ENCODE assay signal across 17 cellular contexts in genomic region chr5:133926960-133927615, GRCh38. TPM values are rescaled to one million over a fixed set of nuclear protein-coding genes. Genes with fewer than 3 reads are reported as not detected.
DNase-seq lines count a peak whose midpoint lies in the region; TF ChIP-seq lines count a peak whose summit lies in the region.
"Had no signal": no experiment of that assay in that cellular context is flagged by ENCODE, and none has a peak within 500 bp of the region (broad histone marks: within the 10 kb centered on the region; RNA-seq: fewer than 3 reads in every experiment).

No MANE protein-coding gene starts in this region.

- H3K9me3 ChIP-seq in OCI-LY7 (ENCODE audit: low read length) (no peaks in the 10 kb centered on the region), prostate gland (no peaks in the 10 kb centered on the region)
- H3K9me3 ChIP-seq: uterus had no signal

- no peak for TF ChIP-seq POLR2A in prostate gland (IDR thresholded peaks at IDR 0.05)

- H4K20me1 ChIP-seq in OCI-LY7 (ENCODE audit: insufficient read depth, low read length): no peaks in the 10 kb centered on the region

- H3K4me3 Mint-ChIP-seq in activated T-cell treated with anti-CD3 and anti-CD28 coated beads, Interleukin-2, amount 50 U/mL, for 24 hours: no peak overlapping the region
- H3K4me3 Mint-ChIP-seq in type B pancreatic cell: no peak overlapping the region
- H3K4me3 Mint-ChIP-seq: activated naive CD4-positive, alpha-beta T cell treated with anti-CD3 and anti-CD28 coated beads for 36 hours; central memory CD8-positive, alpha-beta T cell had no signal

- H3K4me3 ChIP-seq in OCI-LY7 (ENCODE audit: low read depth, low read length, poor library complexity, severe bottlenecking) (no peak overlapping the region), prostate gland (no peak overlapping the region)
- H3K4me3 ChIP-seq: lung, uterus had no signal

- no TSS peak for BruUV-seq in OCI-LY7 (replicated peaks; lab: Mats Ljungman, UMichigan)

- WGBS in prostate gland: 46% methylated on average over 8 of the region's 8 CpGs

- POLR2A ChIA-PET in OCI-LY7 (lab: Charles Lee): interaction anchor here (0.7 to 1.1 kb wide), 3 partner anchors 10 to 25 kb away, joined by 3 to 4 read pairs (median 3); no protein-coding TSS in a partner anchor

- H3K36me3 Mint-ChIP-seq in activated T-cell treated with anti-CD3 and anti-CD28 coated beads, Interleukin-2, amount 50 U/mL, for 24 hours (ENCODE audit: low read depth): no peaks in the 10 kb centered on the region
- H3K36me3 Mint-ChIP-seq in type B pancreatic cell: no peaks in the 10 kb centered on the region

- in situ Hi-C loops in GM13977 (cut with MboI; ENCODE audit: low pct_unique_long_range_greater_than_20kb, low sequenced_read_pairs, unreplicated experiment): no loop called here

- CTCF ChIA-PET in OCI-LY7 (lab: Charles Lee; ENCODE audit: unreplicated experiment): no interaction called here

- H3K27me3 Mint-ChIP-seq in activated T-cell treated with anti-CD3 and anti-CD28 coated beads, Interleukin-2, amount 50 U/mL, for 24 hours: no peaks in the 10 kb centered on the region
- H3K27me3 Mint-ChIP-seq in type B pancreatic cell: peaks cover 46% of the 10 kb centered on the region
- H3K27me3 Mint-ChIP-seq: central memory CD8-positive, alpha-beta T cell had no signal

- no peaks in the 10 kb centered on the region for H3K9me2 ChIP-seq in OCI-LY7 (ENCODE audit: insufficient read depth, low read length)

- H3K4me1 ChIP-seq in OCI-LY7 (ENCODE audit: insufficient read depth, low read length, poor library complexity, severe bottlenecking) (peaks cover 98% of the 10 kb centered on the region), prostate gland (replicated peaks) (no peaks in the 10 kb centered on the region)
- H3K4me1 ChIP-seq: uterus had no signal

- H3K27ac ChIP-seq in OCI-LY7 (ENCODE audit: low read depth, low read length, poor library complexity, severe bottlenecking) (peak overlapping the region; percentile 12), prostate gland (no peak overlapping the region)

- peak overlapping the region; percentile 30 for H3K27ac Mint-ChIP-seq in activated T-cell treated with anti-CD3 and anti-CD28 coated beads, Interleukin-2, amount 50 U/mL, for 24 hours
- peak overlapping the region; percentile 64 for H3K27ac Mint-ChIP-seq in type B pancreatic cell

- no peaks in the 10 kb centered on the region for H3K79me2 ChIP-seq in OCI-LY7 (ENCODE audit: insufficient read depth, low read depth, low read length)

- no peak for DNase-seq in activated T-cell treated with anti-CD3 and anti-CD28 coated beads, Interleukin-2, amount 50 U/mL, for 24 hours
- no peak for DNase-seq in activated T-cell treated with anti-CD3 and anti-CD28 coated beads, Interleukin-2, amount 50 U/mL, for 1 hour
- DNase-seq in OCI-LY7 (ENCODE audit: low spot score): no peak
- DNase-seq in kidney glomerular epithelial cell (lab: John Stamatoyannopoulos, UW): peak; percentile 13
- no peak for DNase-seq in type B pancreatic cell (ENCODE audit: extremely low spot score, unreplicated experiment)
- DNase-seq in T-helper 2 cell: no peak
- no peak for DNase-seq in GM13977 (ENCODE audit: low spot score)
- DNase-seq in prostate gland (ENCODE audit: low spot score): no peak
- DNase-seq: activated CD4-positive, alpha-beta T cell treated with anti-CD3 and anti-CD28 coated beads, Interleukin-2, amount 50 U/mL, for 1 hour; activated naive CD4-positive, alpha-beta T cell treated with anti-CD3 and anti-CD28 coated beads for 36 hours; hypothalamus; NCI-H1105; stimulated activated CD4-positive, alpha-beta T cell treated with anti-CD3 and anti-CD28 coated beads, Interleukin-15, amount 100 ng/mL, for 24 hours; T-helper 1 cell had no signal

- TF ChIP-seq CTCF in OCI-LY7 (conservative IDR thresholded peaks at IDR 0.05; ENCODE audit: low read length): no peak
- TF ChIP-seq CTCF in type B pancreatic cell (conservative IDR thresholded peaks at IDR 0.05): no peak
- TF ChIP-seq CTCF in GM13977 (IDR thresholded peaks at IDR 0.05; ENCODE audit: extremely low read depth, insufficient read depth, missing control alignments): no peak
- no peak for TF ChIP-seq CTCF in prostate gland (IDR thresholded peaks at IDR 0.05)

- peak overlapping the region; percentile 22; the same call in 1 of the 2 replicates for H3K4me2 ChIP-seq in OCI-LY7 (ENCODE audit: low read length)

- intact Hi-C loops in OCI-LY7 (cut with micrococcal nuclease; ENCODE audit: unreplicated experiment) (no loop called here), prostate gland (cut with DNase I) (no loop called here)

- H3K27me3 ChIP-seq in prostate gland (replicated peaks; ENCODE audit: insufficient read depth): no peaks in the 10 kb centered on the region
- H3K27me3 ChIP-seq: uterus had no signal

- peaks cover 47% of the 10 kb centered on the region for H3K4me1 Mint-ChIP-seq in activated T-cell treated with anti-CD3 and anti-CD28 coated beads, Interleukin-2, amount 50 U/mL, for 24 hours (ENCODE audit: low read depth)
- H3K4me1 Mint-ChIP-seq in type B pancreatic cell (ENCODE audit: unreplicated experiment): peaks cover 24% of the 10 kb centered on the region

- H2AFZ ChIP-seq in OCI-LY7 (ENCODE audit: low read length): peak overlapping the region; percentile 87

- H3K9me3 Mint-ChIP-seq in activated T-cell treated with anti-CD3 and anti-CD28 coated beads, Interleukin-2, amount 50 U/mL, for 24 hours: no peaks in the 10 kb centered on the region
- no peaks in the 10 kb centered on the region for H3K9me3 Mint-ChIP-seq in type B pancreatic cell
- H3K9me3 Mint-ChIP-seq: activated naive CD4-positive, alpha-beta T cell treated with anti-CD3 and anti-CD28 coated beads for 36 hours; central memory CD8-positive, alpha-beta T cell had no signal

- no peaks in the 10 kb centered on the region for H3K36me3 ChIP-seq in OCI-LY7 (ENCODE audit: insufficient read depth, low read length)
- no peaks in the 10 kb centered on the region for H3K36me3 ChIP-seq in prostate gland
- H3K36me3 ChIP-seq: uterus had no signal

RNA-seq across cellular contexts. Expression of gene C5orf15, which starts 41.3 kb away (rescaled TPM):
- 32.5 and 46.4 TPM in 2 replicates for total RNA-seq in OCI-LY7 (2014; rRNA removed; shearing (Covaris generic))
- 32.2 and 39.2 TPM in 2 replicates for total RNA-seq in OCI-LY7 (2022)
- 47.2 and 49.6 TPM in 2 replicates for total RNA-seq in type B pancreatic cell (ENCODE audit: low replicate concordance)
- total RNA-seq in prostate gland: 10 to 100 TPM; 68.4 to 71.8 TPM
